ENCODE assay signal across 2 cellular contexts in genomic region chr10:24720096-24720495, GRCh38.
TF ChIP-seq lines count a peak whose summit lies in the region.

No MANE protein-coding gene starts in this region.

TF ChIP-seq in SK-N-SH, 30 proteins besides CTCF, POLR2A, EP300 and RAD21 (continued from another document):
- TF ChIP-seq, protein P1, sequence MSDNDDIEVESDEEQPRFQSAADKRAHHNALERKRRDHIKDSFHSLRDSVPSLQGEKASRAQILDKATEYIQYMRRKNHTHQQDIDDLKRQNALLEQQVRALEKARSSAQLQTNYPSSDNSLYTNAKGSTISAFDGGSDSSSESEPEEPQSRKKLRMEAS (IDR thresholded peaks at IDR 0.05; ENCODE audit: low read depth): no peak
- TF ChIP-seq YY1 (IDR thresholded peaks at IDR 0.05; ENCODE audit: low read depth) (no peak), ELF1 (IDR thresholded peaks at IDR 0.05) (no peak), FOSL2 (IDR thresholded peaks at IDR 0.05; ENCODE audit: borderline replicate concordance, low read depth) (no peak), GATA2 (CRISPR knock-in tag; IDR thresholded peaks at IDR 0.05) (no peak), RCOR1 (IDR thresholded peaks at IDR 0.05; ENCODE audit: low read length) (no peak), MEF2A (IDR thresholded peaks at IDR 0.05; ENCODE audit: borderline replicate concordance, low read depth) (no peak), RFX5 (IDR thresholded peaks at IDR 0.05; ENCODE audit: low read length) (no peak), TCF12 (IDR thresholded peaks at IDR 0.05) (no peak), USF2 (IDR thresholded peaks at IDR 0.05; ENCODE audit: borderline replicate concordance, low read depth, low read length) (no peak), MXI1 (IDR thresholded peaks at IDR 0.05; ENCODE audit: low read depth, low read length) (no peak), NFIC (IDR thresholded peaks at IDR 0.05; ENCODE audit: borderline replicate concordance) (no peak)

TF ChIP-seq in SK-N-SH treated with all-trans-retinoic acid at 6 μM for 48 hours, 23 proteins besides CTCF, POLR2A, EP300 and RAD21 (continued from another document):
- TF ChIP-seq POU6F1 (CRISPR knock-in tag; IDR thresholded peaks at IDR 0.05; ENCODE audit: borderline replicate concordance, low read depth): no peak
- TF ChIP-seq PPARA (CRISPR knock-in tag; IDR thresholded peaks at IDR 0.05; ENCODE audit: borderline replicate concordance): no peak
- no peak for TF ChIP-seq ARNTL (CRISPR knock-in tag; IDR thresholded peaks at IDR 0.05; ENCODE audit: borderline replicate concordance, low read depth)
- TF ChIP-seq ZNF8 (CRISPR knock-in tag; IDR thresholded peaks at IDR 0.05): no peak
- TF ChIP-seq BACH2 (CRISPR knock-in tag; IDR thresholded peaks at IDR 0.05; ENCODE audit: borderline replicate concordance): no peak
- no peak for TF ChIP-seq ISL1 (CRISPR knock-in tag; IDR thresholded peaks at IDR 0.05)
- no peak for TF ChIP-seq GLIS3 (CRISPR knock-in tag; IDR thresholded peaks at IDR 0.05)
- TF ChIP-seq TCF4 (CRISPR knock-in tag; IDR thresholded peaks at IDR 0.05; ENCODE audit: borderline replicate concordance): no peak
- TF ChIP-seq CSDC2 (CRISPR knock-in tag; IDR thresholded peaks at IDR 0.05): no peak
- TF ChIP-seq ZC3H10 (CRISPR knock-in tag; IDR thresholded peaks at IDR 0.05): no peak
- TF ChIP-seq ESRRG (CRISPR knock-in tag; IDR thresholded peaks at IDR 0.05): no peak
- no peak for TF ChIP-seq ZNF70 (CRISPR knock-in tag; IDR thresholded peaks at IDR 0.05)
- TF ChIP-seq, protein P2, sequence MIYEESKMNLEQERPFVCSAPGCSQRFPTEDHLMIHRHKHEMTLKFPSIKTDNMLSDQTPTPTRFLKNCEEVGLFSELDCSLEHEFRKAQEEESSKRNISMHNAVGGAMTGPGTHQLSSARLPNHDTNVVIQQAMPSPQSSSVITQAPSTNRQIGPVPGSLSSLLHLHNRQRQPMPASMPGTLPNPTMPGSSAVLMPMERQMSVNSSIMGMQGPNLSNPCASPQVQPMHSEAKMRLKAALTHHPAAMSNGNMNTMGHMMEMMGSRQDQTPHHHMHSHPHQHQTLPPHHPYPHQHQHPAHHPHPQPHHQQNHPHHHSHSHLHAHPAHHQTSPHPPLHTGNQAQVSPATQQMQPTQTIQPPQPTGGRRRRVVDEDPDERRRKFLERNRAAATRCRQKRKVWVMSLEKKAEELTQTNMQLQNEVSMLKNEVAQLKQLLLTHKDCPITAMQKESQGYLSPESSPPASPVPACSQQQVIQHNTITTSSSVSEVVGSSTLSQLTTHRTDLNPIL (CRISPR knock-in tag; IDR thresholded peaks at IDR 0.05; ENCODE audit: low read depth): no peak
- no peak for TF ChIP-seq RARB (CRISPR knock-in tag; IDR thresholded peaks at IDR 0.05)
- TF ChIP-seq ZFP30 (CRISPR knock-in tag; IDR thresholded peaks at IDR 0.05): no peak
